Comparison of ENCODE assay signal across 19 cellular contexts in the genomic region with DNA sequence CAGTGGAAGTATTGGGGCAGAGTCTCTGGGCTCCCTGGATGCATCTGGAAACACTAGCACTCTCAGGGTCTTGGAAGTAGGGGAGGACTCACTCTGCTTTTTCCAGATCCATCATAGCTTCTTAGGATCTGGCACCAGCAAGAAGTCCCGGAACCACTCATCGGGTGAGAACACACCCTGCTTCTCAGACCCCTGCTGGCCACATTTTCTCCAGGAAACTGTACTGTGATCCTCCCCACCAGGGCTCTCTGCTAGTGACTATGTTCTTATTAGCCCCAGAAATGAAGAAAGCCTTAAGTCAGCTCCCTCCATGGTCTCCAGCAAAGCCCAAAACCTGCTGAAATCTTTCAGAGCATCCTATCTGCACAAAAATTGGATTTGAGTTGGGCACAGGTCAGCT.
"Had no signal": no experiment of that assay in that cellular context is flagged by ENCODE, and none has a peak within 500 bp of the region (broad histone marks: within the 10 kb centered on the region; RNA-seq: fewer than 3 reads in every experiment).

No MANE protein-coding gene starts in this region.

- H3K9me3 ChIP-seq: pancreas, tibial artery had no signal

- H3K36me3 Mint-ChIP-seq: naive B cell; stimulated activated effector memory CD8-positive, alpha-beta T cell treated with anti-CD3 and anti-CD28 coated beads, Interleukin-12 subunit alpha, Interleukin-12 subunit beta, amount 100 ng/mL, for 72 hours had no signal

- H3K27ac Mint-ChIP-seq: nephron; progenitor cell of endocrine pancreas; stimulated activated effector memory CD8-positive, alpha-beta T cell treated with anti-CD3 and anti-CD28 coated beads, Interleukin-12 subunit alpha, Interleukin-12 subunit beta, amount 100 ng/mL, for 72 hours; stimulated activated naive CD8-positive, alpha-beta T cell treated with anti-CD3 and anti-CD28 coated beads, Interleukin-15, Interleukin-2, amounts not matched to agents 100 ng/mL and 50 ng/mL, for 24 hours had no signal

- H3K36me3 ChIP-seq: pancreas, tibial artery had no signal

- H3K4me3 ChIP-seq: lung, pancreas, tibial artery had no signal

- ATAC-seq: left colon; left ventricle myocardium superior; pancreas; right cardiac atrium; stimulated activated effector memory CD8-positive, alpha-beta T cell treated with anti-CD3 and anti-CD28 coated beads, Interleukin-12 subunit alpha, Interleukin-12 subunit beta, amount 100 ng/mL, for 72 hours had no signal

- H3K27me3 Mint-ChIP-seq: naive B cell; stimulated activated naive CD8-positive, alpha-beta T cell treated with anti-CD3 and anti-CD28 coated beads, Interleukin-15, Interleukin-2, amounts not matched to agents 100 ng/mL and 50 ng/mL, for 24 hours had no signal

- DNase-seq: effector memory CD4-positive, alpha-beta T cell; foreskin melanocyte; head of caudate nucleus; hippocampal formation; left colon; left ventricle myocardium superior; mesenchymal stem cell; naive B cell; occipital lobe; pancreas; right cardiac atrium; stimulated activated CD4-positive, alpha-beta T cell treated with anti-CD3 and anti-CD28 coated beads, Interleukin-4, amount 100 ng/mL, for 1 hour; stimulated activated CD8-positive, alpha-beta memory T cell treated with anti-CD3 and anti-CD28 coated beads, Interleukin-4, amount 100 ng/mL, for 48 hours; tibial artery had no signal

- H3K4me1 Mint-ChIP-seq: stimulated activated effector memory CD8-positive, alpha-beta T cell treated with anti-CD3 and anti-CD28 coated beads, Interleukin-12 subunit alpha, Interleukin-12 subunit beta, amount 100 ng/mL, for 72 hours had no signal

- H3K27me3 ChIP-seq: pancreas, tibial artery had no signal

- H3K4me3 Mint-ChIP-seq: naive B cell; nephron; stimulated activated effector memory CD8-positive, alpha-beta T cell treated with anti-CD3 and anti-CD28 coated beads, Interleukin-12 subunit alpha, Interleukin-12 subunit beta, amount 100 ng/mL, for 72 hours; stimulated activated naive CD8-positive, alpha-beta T cell treated with anti-CD3 and anti-CD28 coated beads, Interleukin-15, Interleukin-2, amounts not matched to agents 100 ng/mL and 50 ng/mL, for 24 hours had no signal

- H3K9me3 Mint-ChIP-seq: naive B cell; nephron; stimulated activated effector memory CD8-positive, alpha-beta T cell treated with anti-CD3 and anti-CD28 coated beads, Interleukin-12 subunit alpha, Interleukin-12 subunit beta, amount 100 ng/mL, for 72 hours; stimulated activated naive CD8-positive, alpha-beta T cell treated with anti-CD3 and anti-CD28 coated beads, Interleukin-15, Interleukin-2, amounts not matched to agents 100 ng/mL and 50 ng/mL, for 24 hours had no signal

- H3K27ac ChIP-seq: pancreas, tibial artery had no signal
